Comparison of ENCODE assay signal across 23 cellular contexts in genomic region chr17:66858182-66859083, GRCh38. TPM values are rescaled to one million over a fixed set of nuclear protein-coding genes. Genes with fewer than 3 reads are reported as not detected.
DNase-seq lines count a peak whose midpoint lies in the region; ATAC-seq, FAIRE-seq and TF ChIP-seq lines count a peak whose summit lies in the region.
"Had no signal": no experiment of that assay in that cellular context is flagged by ENCODE, and none has a peak within 500 bp of the region (broad histone marks: within the 10 kb centered on the region; RNA-seq: fewer than 3 reads in every experiment).

No MANE protein-coding gene starts in this region.

- H3K9me3 Mint-ChIP-seq in CD8-positive, alpha-beta memory T cell = peaks cover 0 to 8% (median under 1%) of the 10 kb centered on the region in 5 donors

- no peak overlapping the region for H2AK5ac ChIP-seq in trophoblast cell (ENCODE audit: low read length)

- no peak for FAIRE-seq in kidney (lab: Jason Lieb, UNC)
- FAIRE-seq: A549, GM12892, GM18507 had no signal

- no peaks in the 10 kb centered on the region for H3K79me1 ChIP-seq in trophoblast cell (ENCODE audit: low read length)

- H3K4me3 ChIP-seq in right atrium auricular region = no peak overlapping the region
- no peak overlapping the region for H3K4me3 ChIP-seq in kidney (ENCODE audit: low read length in 2 of 2)
- no peak overlapping the region for H3K4me3 ChIP-seq in trophoblast cell (ENCODE audit: low read depth, low read length)
- H3K4me3 ChIP-seq in OCI-LY7 (ENCODE audit: low read depth, low read length, poor library complexity, severe bottlenecking) = no peak overlapping the region
- H3K4me3 ChIP-seq in CD8-positive, alpha-beta memory T cell (ENCODE audit: low read length) = no peak overlapping the region
- H3K4me3 ChIP-seq: A549, GM23338 had no signal

- BruUV-seq in OCI-LY7 (replicated peaks; lab: Mats Ljungman, UMichigan) = no TSS peak

- no CpG with 5 or more reads among the region's 12 CpGs for WGBS in trophoblast cell (ENCODE audit: extremely low coverage, insufficient coverage, insufficient read length)

- no peak overlapping the region for H3K27ac Mint-ChIP-seq in CD8-positive, alpha-beta memory T cell
- H3K27ac Mint-ChIP-seq: CD4-positive, alpha-beta T cell; GM23338; HFFc6 had no signal

- intact Hi-C loops in left cardiac atrium (cut with DNase I) = no loop called here
- intact Hi-C loops in kidney (cut with DNase I) = no loop called here
- intact Hi-C loops in OCI-LY7 (cut with micrococcal nuclease; ENCODE audit: unreplicated experiment) = no loop called here

- H3K4me3 Mint-ChIP-seq in CD8-positive, alpha-beta memory T cell = no peak overlapping the region
- H3K4me3 Mint-ChIP-seq: CD4-positive, alpha-beta T cell; GM23338; HFFc6 had no signal

- POLR2A ChIA-PET in OCI-LY7 (lab: Charles Lee) = no interaction called here
- POLR2A ChIA-PET in CD8-positive, alpha-beta memory T cell (lab: Charles Lee) = no interaction called here

- H4K12ac ChIP-seq in trophoblast cell (ENCODE audit: low read depth, low read length) = no peak overlapping the region

- no peak overlapping the region for H2AFZ ChIP-seq in trophoblast cell (ENCODE audit: insufficient read depth, low read length, poor library complexity)
- H2AFZ ChIP-seq in OCI-LY7 (ENCODE audit: low read length) = no peak overlapping the region
- H2AFZ ChIP-seq: GM23338 had no signal

- H3K23ac ChIP-seq in trophoblast cell (ENCODE audit: low read length) = no peak overlapping the region

- no peak overlapping the region for H2BK12ac ChIP-seq in trophoblast cell (ENCODE audit: low read length)

- no peak overlapping the region for H3K4ac ChIP-seq in trophoblast cell (ENCODE audit: low read depth, low read length)

- H2BK5ac ChIP-seq in trophoblast cell (ENCODE audit: low read depth, low read length, poor library complexity) = no peak overlapping the region

- no peak overlapping the region for H3K14ac ChIP-seq in trophoblast cell (ENCODE audit: low read length)

- no peak overlapping the region for H4K91ac ChIP-seq in trophoblast cell (ENCODE audit: low read depth, low read length)

- no peak overlapping the region for H3K18ac ChIP-seq in trophoblast cell (ENCODE audit: low read length)

- H3K36me3 ChIP-seq in right atrium auricular region (no peaks in the 10 kb centered on the region), kidney (ENCODE audit: control insufficient read depth in 1 of 2, insufficient read depth in 2 of 2, low read length in 2 of 2) (no peaks in the 10 kb centered on the region), trophoblast cell (ENCODE audit: control insufficient read depth in 1 of 2, insufficient read depth in 2 of 2, low read length in 2 of 2) (no peaks in the 10 kb centered on the region), OCI-LY7 (ENCODE audit: insufficient read depth, low read length) (no peaks in the 10 kb centered on the region)
- no peaks in the 10 kb centered on the region for H3K36me3 ChIP-seq in CD8-positive, alpha-beta memory T cell (ENCODE audit: insufficient read depth, low read length)

- H3K4me2 ChIP-seq in trophoblast cell (ENCODE audit: low read length) = no peak overlapping the region
- H3K4me2 ChIP-seq in OCI-LY7 (ENCODE audit: low read length) = no peak overlapping the region
- H3K4me2 ChIP-seq: A549, GM23338 had no signal

- no peak overlapping the region for H4K8ac ChIP-seq in trophoblast cell (ENCODE audit: low read depth, low read length)

- no peaks in the 10 kb centered on the region for H3K4me1 Mint-ChIP-seq in CD8-positive, alpha-beta memory T cell
- H3K4me1 Mint-ChIP-seq: GM23338 had no signal

- H3K27me3 Mint-ChIP-seq in CD8-positive, alpha-beta memory T cell = peaks cover 1 to 11% of the 10 kb centered on the region in 2 donors

- H3K9me3 ChIP-seq in right atrium auricular region (peaks cover 0 to 7% of the 10 kb centered on the region in 2 donors), kidney (ENCODE audit: control insufficient read depth in 1 of 2, low read length in 2 of 2) (peaks cover 3 to 6% of the 10 kb centered on the region in 2 donors), trophoblast cell (ENCODE audit: insufficient read depth, low read depth, low read length) (peaks cover 2% of the 10 kb centered on the region), OCI-LY7 (ENCODE audit: low read length) (no peaks in the 10 kb centered on the region; the same call in 1 of the 2 replicates)
- no peaks in the 10 kb centered on the region for H3K9me3 ChIP-seq in CD8-positive, alpha-beta memory T cell (ENCODE audit: low read length)

- H3K79me2 ChIP-seq in trophoblast cell (ENCODE audit: control insufficient read depth, insufficient read depth, low read length, poor library complexity) (no peaks in the 10 kb centered on the region), OCI-LY7 (ENCODE audit: insufficient read depth, low read depth, low read length) (no peaks in the 10 kb centered on the region)

- DNase-seq in left cardiac atrium (no peak), right atrium auricular region (ENCODE audit: low spot score) (no peak), kidney (peak; percentile 43), trophoblast cell (peak; percentile 14 to 66), OCI-LY7 (ENCODE audit: low spot score) (no peak)
- DNase-seq in CD8-positive, alpha-beta memory T cell = no peak
- DNase-seq: AML-193; CD4-positive, alpha-beta T cell; DMS153; DMS79; GDM1; H7; HFFc6 had no signal

- H4K20me1 ChIP-seq in OCI-LY7 (ENCODE audit: insufficient read depth, low read length) = no peaks in the 10 kb centered on the region

- H3K27me3 ChIP-seq in right atrium auricular region = no peaks in the 10 kb centered on the region
- H3K27me3 ChIP-seq in trophoblast cell (ENCODE audit: insufficient read depth, low read length) = no peaks in the 10 kb centered on the region
- H3K27me3 ChIP-seq in CD8-positive, alpha-beta memory T cell (ENCODE audit: insufficient read depth, low read length, poor library complexity, severe bottlenecking) = no peaks in the 10 kb centered on the region

- no peak overlapping the region for H2BK120ac ChIP-seq in trophoblast cell (ENCODE audit: insufficient read depth, low read length, poor library complexity)

- TF ChIP-seq CTCF in right atrium auricular region (IDR thresholded peaks at IDR 0.05) (no peak), kidney (IDR thresholded peaks at IDR 0.05; ENCODE audit: borderline replicate concordance, extremely low read depth, insufficient read depth) (no peak), OCI-LY7 (conservative IDR thresholded peaks at IDR 0.05; ENCODE audit: low read length) (no peak)

- H3K4me1 ChIP-seq in right atrium auricular region (no peaks in the 10 kb centered on the region), kidney (ENCODE audit: control insufficient read depth in 1 of 2, insufficient read depth in 1 of 2, low read depth in 1 of 2, low read length in 2 of 2) (no peaks in the 10 kb centered on the region), trophoblast cell (ENCODE audit: control insufficient read depth in 1 of 2, insufficient read depth in 2 of 2, low read length in 2 of 2) (no peaks in the 10 kb centered on the region), OCI-LY7 (ENCODE audit: insufficient read depth, low read length, poor library complexity, severe bottlenecking) (no peaks in the 10 kb centered on the region)
- H3K4me1 ChIP-seq in CD8-positive, alpha-beta memory T cell (ENCODE audit: insufficient read depth, low read length) = no peaks in the 10 kb centered on the region
- H3K4me1 ChIP-seq: A549 had no signal

- no peaks in the 10 kb centered on the region for H3K9me2 ChIP-seq in OCI-LY7 (ENCODE audit: insufficient read depth, low read length)

- CTCF ChIA-PET in OCI-LY7 (lab: Charles Lee; ENCODE audit: unreplicated experiment) = no interaction called here
- CTCF ChIA-PET in CD8-positive, alpha-beta memory T cell (lab: Charles Lee) = no interaction called here

- H3K36me3 Mint-ChIP-seq in CD8-positive, alpha-beta memory T cell = no peaks in the 10 kb centered on the region

- H3K9ac ChIP-seq in kidney (ENCODE audit: low read length in 2 of 2) (no peak overlapping the region), trophoblast cell (ENCODE audit: low read length) (no peak overlapping the region)

- peak; percentile 21 to 41 for ATAC-seq in left cardiac atrium
- no peak for ATAC-seq in GM18511 (IDR thresholded peaks at IDR 0.05; ENCODE audit: unreplicated experiment)
- ATAC-seq: A549, GM23338, HCT116 had no signal

- H3K27ac ChIP-seq in right atrium auricular region (no peak overlapping the region), kidney (ENCODE audit: low read depth in 2 of 2, low read length in 2 of 2) (no peak overlapping the region), trophoblast cell (ENCODE audit: low read depth, low read length) (no peak overlapping the region), OCI-LY7 (ENCODE audit: low read depth, low read length, poor library complexity, severe bottlenecking) (no peak overlapping the region)
- H3K27ac ChIP-seq in CD8-positive, alpha-beta memory T cell (ENCODE audit: low read depth, low read length) = no peak overlapping the region
- H3K27ac ChIP-seq: 22Rv1, A549, C4-2B had no signal

RNA-seq across cellular contexts. Expression of gene CACNG5, which starts 23.5 kb away (rescaled TPM):
- total RNA-seq in left cardiac atrium (not detected), right atrium auricular region (not detected), kidney (not detected), OCI-LY7 (2022) (not detected in 2 replicates)
- not detected for polyA plus RNA-seq in kidney (ENCODE audit: insufficient read depth, low read depth, low replicate concordance)
- polyA plus RNA-seq in trophoblast cell (2013) = not detected in 2 replicates
- not detected in 2 replicates for total RNA-seq in OCI-LY7 (2014; rRNA removed; shearing (Covaris generic))
- not detected for total RNA-seq in CD8-positive, alpha-beta memory T cell
- polyA plus RNA-seq in CD8-positive, alpha-beta memory T cell = not detected
- total RNA-seq: CD4-positive, alpha-beta T cell; Daoy; HFFc6 had no signal
- polyA plus RNA-seq: BJ had no signal

Comparison
In these comparisons a context has a peak if more than half of its experiments do, and no peak if none do; other contexts are left out.
1. DNase-seq: peak in kidney (single experiment) and trophoblast cell (2 of 2); none in left cardiac atrium (single experiment), right atrium auricular region (single experiment), OCI-LY7 (single experiment) and CD8-positive, alpha-beta memory T cell (0 of 5).